In the genomic region with DNA sequence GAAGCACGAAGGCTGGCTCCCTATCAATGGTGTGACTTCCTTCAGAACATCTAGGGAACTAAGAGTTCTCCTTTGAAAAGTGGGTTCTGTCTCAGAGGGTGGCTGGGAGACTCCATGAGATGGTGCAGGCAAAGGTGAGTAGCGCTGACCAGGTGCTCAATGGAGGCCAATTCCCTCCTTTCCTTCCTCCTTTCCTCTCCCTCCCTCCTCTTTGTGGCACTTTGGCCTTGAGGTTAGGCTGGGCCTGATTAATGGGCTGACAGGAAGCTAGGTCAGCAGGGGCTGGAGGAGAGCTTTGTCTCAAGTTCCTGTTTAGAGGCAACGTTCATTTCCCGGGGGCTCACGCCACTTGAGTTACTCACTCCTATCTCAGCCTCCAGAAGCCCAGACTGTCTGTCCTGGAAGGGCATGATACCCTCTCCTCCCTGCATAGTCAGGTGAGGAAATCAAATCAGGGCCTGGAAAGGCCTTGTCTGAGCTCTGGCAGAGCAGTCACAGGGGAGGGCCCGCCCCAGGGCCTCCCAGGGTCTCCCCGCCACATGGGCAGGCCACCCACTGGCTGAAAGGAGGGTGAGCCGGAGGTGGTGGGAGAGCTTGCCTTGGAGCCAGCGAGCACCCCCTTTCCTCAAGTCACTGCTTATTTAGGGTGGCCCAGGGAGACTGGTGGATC, we compare ENCODE assay signal across 1 cellular context.
TF ChIP-seq lines count a peak whose summit lies in the region.

No MANE protein-coding gene starts in this region.

TF ChIP-seq in HepG2, 621 proteins besides CTCF, POLR2A, EP300 and RAD21:
- TF ChIP-seq, protein P1, sequence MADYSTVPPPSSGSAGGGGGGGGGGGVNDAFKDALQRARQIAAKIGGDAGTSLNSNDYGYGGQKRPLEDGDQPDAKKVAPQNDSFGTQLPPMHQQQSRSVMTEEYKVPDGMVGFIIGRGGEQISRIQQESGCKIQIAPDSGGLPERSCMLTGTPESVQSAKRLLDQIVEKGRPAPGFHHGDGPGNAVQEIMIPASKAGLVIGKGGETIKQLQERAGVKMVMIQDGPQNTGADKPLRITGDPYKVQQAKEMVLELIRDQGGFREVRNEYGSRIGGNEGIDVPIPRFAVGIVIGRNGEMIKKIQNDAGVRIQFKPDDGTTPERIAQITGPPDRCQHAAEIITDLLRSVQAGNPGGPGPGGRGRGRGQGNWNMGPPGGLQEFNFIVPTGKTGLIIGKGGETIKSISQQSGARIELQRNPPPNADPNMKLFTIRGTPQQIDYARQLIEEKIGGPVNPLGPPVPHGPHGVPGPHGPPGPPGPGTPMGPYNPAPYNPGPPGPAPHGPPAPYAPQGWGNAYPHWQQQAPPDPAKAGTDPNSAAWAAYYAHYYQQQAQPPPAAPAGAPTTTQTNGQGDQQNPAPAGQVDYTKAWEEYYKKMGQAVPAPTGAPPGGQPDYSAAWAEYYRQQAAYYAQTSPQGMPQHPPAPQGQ (CRISPR knock-in tag; IDR thresholded peaks at IDR 0.05; ENCODE audit: borderline replicate concordance): no peak
- TF ChIP-seq NFYB (CRISPR knock-in tag; IDR thresholded peaks at IDR 0.05) (no peak), SP140L (CRISPR knock-in tag; IDR thresholded peaks at IDR 0.05; ENCODE audit: borderline replicate concordance) (no peak), SUZ12 (IDR thresholded peaks at IDR 0.05; ENCODE audit: low read depth, low read length) (no peak), ZNF629 (CRISPR knock-in tag; conservative IDR thresholded peaks at IDR 0.05) (peak; percentile 54; the same call in 1 of the 2 replicates), PCBP1 (IDR thresholded peaks at IDR 0.05; ENCODE audit: borderline replicate concordance, low read depth, low read length) (no peak), ZFX (CRISPR knock-in tag; IDR thresholded peaks at IDR 0.05; ENCODE audit: low read depth) (no peak), BRD4 (CRISPR knock-in tag; IDR thresholded peaks at IDR 0.05) (no peak), MTA3 (CRISPR knock-in tag; IDR thresholded peaks at IDR 0.05) (no peak), TOPORS (CRISPR knock-in tag; IDR thresholded peaks at IDR 0.05) (no peak), GABPA (IDR thresholded peaks at IDR 0.05; ENCODE audit: low read depth, low read length) (no peak), GABPA (CRISPR knock-in tag; IDR thresholded peaks at IDR 0.05; ENCODE audit: low read depth) (0 out of 2 replicates have a peak, but pooled peaks have one; percentile 18), ATF1 (CRISPR knock-in tag; IDR thresholded peaks at IDR 0.05) (no peak), ZNF558 (CRISPR knock-in tag; IDR thresholded peaks at IDR 0.05; ENCODE audit: borderline replicate concordance) (no peak), WIZ (CRISPR knock-in tag; IDR thresholded peaks at IDR 0.05) (no peak), HNF4A (CRISPR knock-in tag; IDR thresholded peaks at IDR 0.05) (no peak), LCORL (IDR thresholded peaks at IDR 0.05) (no peak), LCORL (CRISPR knock-in tag; IDR thresholded peaks at IDR 0.05) (no peak), CBX2 (IDR thresholded peaks at IDR 0.05; ENCODE audit: low read depth, low read length) (no peak), CBX2 (CRISPR knock-in tag; IDR thresholded peaks at IDR 0.05; ENCODE audit: low read depth) (no peak), ZNF788 (CRISPR knock-in tag; IDR thresholded peaks at IDR 0.05; ENCODE audit: borderline replicate concordance) (no peak), SMAD9 (CRISPR knock-in tag; IDR thresholded peaks at IDR 0.05) (no peak), ZNF598 (CRISPR knock-in tag; IDR thresholded peaks at IDR 0.05; ENCODE audit: borderline replicate concordance) (no peak), ZNF44 (CRISPR knock-in tag; IDR thresholded peaks at IDR 0.05) (no peak), ZNF713 (CRISPR knock-in tag; IDR thresholded peaks at IDR 0.05) (no peak)
- TF ChIP-seq, protein P2, sequence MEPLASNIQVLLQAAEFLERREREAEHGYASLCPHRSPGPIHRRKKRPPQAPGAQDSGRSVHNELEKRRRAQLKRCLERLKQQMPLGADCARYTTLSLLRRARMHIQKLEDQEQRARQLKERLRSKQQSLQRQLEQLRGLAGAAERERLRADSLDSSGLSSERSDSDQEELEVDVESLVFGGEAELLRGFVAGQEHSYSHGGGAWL (CRISPR knock-in tag; IDR thresholded peaks at IDR 0.05): no peak
- TF ChIP-seq, protein P3, sequence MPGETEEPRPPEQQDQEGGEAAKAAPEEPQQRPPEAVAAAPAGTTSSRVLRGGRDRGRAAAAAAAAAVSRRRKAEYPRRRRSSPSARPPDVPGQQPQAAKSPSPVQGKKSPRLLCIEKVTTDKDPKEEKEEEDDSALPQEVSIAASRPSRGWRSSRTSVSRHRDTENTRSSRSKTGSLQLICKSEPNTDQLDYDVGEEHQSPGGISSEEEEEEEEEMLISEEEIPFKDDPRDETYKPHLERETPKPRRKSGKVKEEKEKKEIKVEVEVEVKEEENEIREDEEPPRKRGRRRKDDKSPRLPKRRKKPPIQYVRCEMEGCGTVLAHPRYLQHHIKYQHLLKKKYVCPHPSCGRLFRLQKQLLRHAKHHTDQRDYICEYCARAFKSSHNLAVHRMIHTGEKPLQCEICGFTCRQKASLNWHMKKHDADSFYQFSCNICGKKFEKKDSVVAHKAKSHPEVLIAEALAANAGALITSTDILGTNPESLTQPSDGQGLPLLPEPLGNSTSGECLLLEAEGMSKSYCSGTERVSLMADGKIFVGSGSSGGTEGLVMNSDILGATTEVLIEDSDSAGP (CRISPR knock-in tag; IDR thresholded peaks at IDR 0.05; ENCODE audit: borderline replicate concordance): peak; percentile 29; the same call in 1 of the 2 replicates
- TF ChIP-seq, protein P4, sequence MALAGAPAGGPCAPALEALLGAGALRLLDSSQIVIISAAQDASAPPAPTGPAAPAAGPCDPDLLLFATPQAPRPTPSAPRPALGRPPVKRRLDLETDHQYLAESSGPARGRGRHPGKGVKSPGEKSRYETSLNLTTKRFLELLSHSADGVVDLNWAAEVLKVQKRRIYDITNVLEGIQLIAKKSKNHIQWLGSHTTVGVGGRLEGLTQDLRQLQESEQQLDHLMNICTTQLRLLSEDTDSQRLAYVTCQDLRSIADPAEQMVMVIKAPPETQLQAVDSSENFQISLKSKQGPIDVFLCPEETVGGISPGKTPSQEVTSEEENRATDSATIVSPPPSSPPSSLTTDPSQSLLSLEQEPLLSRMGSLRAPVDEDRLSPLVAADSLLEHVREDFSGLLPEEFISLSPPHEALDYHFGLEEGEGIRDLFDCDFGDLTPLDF (CRISPR knock-in tag; IDR thresholded peaks at IDR 0.05): no peak
- TF ChIP-seq, protein P5, sequence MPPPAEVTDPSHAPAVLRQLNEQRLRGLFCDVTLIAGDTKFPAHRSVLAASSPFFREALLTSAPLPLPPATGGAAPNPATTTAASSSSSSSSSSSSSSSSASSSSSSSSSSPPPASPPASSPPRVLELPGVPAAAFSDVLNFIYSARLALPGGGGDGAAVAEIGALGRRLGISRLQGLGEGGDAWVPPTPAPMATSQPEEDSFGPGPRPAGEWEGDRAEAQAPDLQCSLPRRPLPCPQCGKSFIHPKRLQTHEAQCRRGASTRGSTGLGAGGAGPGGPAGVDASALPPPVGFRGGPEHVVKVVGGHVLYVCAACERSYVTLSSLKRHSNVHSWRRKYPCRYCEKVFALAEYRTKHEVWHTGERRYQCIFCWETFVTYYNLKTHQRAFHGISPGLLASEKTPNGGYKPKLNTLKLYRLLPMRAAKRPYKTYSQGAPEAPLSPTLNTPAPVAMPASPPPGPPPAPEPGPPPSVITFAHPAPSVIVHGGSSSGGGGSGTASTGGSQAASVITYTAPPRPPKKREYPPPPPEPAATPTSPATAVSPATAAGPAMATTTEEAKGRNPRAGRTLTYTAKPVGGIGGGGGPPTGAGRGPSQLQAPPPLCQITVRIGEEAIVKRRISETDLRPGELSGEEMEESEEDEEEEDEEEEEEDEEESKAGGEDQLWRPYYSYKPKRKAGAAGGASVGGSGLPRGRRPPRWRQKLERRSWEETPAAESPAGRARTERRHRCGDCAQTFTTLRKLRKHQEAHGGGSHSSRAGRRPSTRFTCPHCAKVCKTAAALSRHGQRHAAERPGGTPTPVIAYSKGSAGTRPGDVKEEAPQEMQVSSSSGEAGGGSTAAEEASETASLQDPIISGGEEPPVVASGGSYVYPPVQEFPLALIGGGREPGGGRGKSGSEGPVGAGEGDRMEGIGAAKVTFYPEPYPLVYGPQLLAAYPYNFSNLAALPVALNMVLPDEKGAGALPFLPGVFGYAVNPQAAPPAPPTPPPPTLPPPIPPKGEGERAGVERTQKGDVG (CRISPR knock-in tag; IDR thresholded peaks at IDR 0.05; ENCODE audit: borderline replicate concordance): no peak
- TF ChIP-seq, protein P6, sequence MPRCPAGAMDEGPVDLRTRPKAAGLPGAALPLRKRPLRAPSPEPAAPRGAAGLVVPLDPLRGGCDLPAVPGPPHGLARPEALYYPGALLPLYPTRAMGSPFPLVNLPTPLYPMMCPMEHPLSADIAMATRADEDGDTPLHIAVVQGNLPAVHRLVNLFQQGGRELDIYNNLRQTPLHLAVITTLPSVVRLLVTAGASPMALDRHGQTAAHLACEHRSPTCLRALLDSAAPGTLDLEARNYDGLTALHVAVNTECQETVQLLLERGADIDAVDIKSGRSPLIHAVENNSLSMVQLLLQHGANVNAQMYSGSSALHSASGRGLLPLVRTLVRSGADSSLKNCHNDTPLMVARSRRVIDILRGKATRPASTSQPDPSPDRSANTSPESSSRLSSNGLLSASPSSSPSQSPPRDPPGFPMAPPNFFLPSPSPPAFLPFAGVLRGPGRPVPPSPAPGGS (CRISPR knock-in tag; IDR thresholded peaks at IDR 0.05): no peak
